In the genomic region with DNA sequence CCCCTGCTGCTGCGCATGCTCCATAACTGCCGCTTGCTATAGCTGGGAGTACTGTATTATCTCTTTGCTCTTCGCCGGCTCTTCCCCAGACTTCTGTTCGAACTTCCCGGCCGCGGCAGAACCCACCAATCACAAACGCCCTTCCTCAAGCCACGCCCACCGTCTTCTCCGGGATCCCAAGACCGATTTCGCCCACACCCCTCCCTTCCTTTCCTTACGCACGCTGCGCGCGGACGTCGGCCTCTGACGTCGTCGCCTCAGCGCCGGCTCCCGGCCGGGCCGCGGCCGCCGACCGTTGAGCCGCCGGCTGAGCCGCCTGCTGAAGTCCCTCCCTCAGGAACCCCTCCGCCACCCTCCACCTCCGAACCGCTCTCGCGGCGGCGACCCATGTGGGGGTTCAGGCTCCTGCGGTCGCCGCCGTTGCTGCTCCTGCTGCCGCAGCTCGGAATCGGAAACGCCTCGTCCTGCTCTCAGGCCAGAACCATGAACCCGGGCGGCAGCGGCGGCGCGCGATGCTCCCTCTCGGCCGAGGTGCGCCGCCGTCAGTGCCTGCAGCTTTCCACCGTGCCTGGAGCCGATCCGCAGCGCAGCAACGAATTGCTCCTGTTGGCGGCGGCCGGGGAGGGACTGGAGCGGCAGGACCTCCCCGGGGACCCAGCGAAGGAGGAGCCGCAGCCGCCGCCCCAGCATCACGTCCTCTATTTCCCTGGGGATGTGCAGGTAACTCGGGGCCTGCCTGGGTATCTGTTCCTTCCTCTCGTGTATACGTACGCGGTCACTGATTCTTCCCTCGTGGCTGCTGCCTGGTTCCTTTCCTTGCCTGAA, we compare ENCODE assay signal across 8 cellular contexts. TPM values are rescaled to one million over a fixed set of nuclear protein-coding genes. Genes with fewer than 3 reads are reported as not detected.
A peak's percentile ranks its signal among the peaks of the same experiment; 100 is the strongest.
DNase-seq lines count a peak whose midpoint lies in the region; ATAC-seq and TF ChIP-seq lines count a peak whose summit lies in the region.

A gene with protein sequence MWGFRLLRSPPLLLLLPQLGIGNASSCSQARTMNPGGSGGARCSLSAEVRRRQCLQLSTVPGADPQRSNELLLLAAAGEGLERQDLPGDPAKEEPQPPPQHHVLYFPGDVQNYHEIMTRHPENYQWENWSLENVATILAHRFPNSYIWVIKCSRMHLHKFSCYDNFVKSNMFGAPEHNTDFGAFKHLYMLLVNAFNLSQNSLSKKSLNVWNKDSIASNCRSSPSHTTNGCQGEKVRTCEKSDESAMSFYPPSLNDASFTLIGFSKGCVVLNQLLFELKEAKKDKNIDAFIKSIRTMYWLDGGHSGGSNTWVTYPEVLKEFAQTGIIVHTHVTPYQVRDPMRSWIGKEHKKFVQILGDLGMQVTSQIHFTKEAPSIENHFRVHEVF (plus strand): TSS at position 242 of the 825 bp plus-strand sequence. CDS start 146 bp downstream, at position 388.

- H4K20me1 ChIP-seq in hepatocyte (ENCODE audit: insufficient read depth, poor library complexity, severe bottlenecking), result peaks cover 5% of the 10 kb centered on the region

- ATAC-seq in GM18505 (IDR thresholded peaks at IDR 0.05; ENCODE audit: unreplicated experiment), result peak; percentile 87
- ATAC-seq in HG02973 (IDR thresholded peaks at IDR 0.05; ENCODE audit: unreplicated experiment), result peak; percentile 87

- no peaks in the 10 kb centered on the region for H3K27me3 ChIP-seq in hepatocyte

- H3K27ac ChIP-seq in hepatocyte, result peak within 1 kb of the TSS; percentile 93

- DNase-seq in NCI-H2029 (lab: John Stamatoyannopoulos, UW), result peak; percentile 94
- peak; percentile 87 for DNase-seq in T-helper 9 cell
- peak; percentile 95 for DNase-seq in astrocyte of the cerebellum (ENCODE audit: low read depth)
- DNase-seq in hepatocyte (ENCODE audit: low spot score), result peak; percentile 99
- DNase-seq in renal cortical epithelial cell (ENCODE audit: low read depth), result peak; percentile 93
- no peak for DNase-seq in cortex of kidney (lab: John Stamatoyannopoulos, UW)

- H3K4me3 ChIP-seq in astrocyte of the cerebellum (ENCODE audit: low read depth, low read length) (peak within 1 kb of the TSS; percentile 98), hepatocyte (peak within 1 kb of the TSS; percentile 64)

- no peaks in the 10 kb centered on the region for H3K9me3 ChIP-seq in hepatocyte (ENCODE audit: low read depth)

- H2AFZ ChIP-seq in hepatocyte, result peak within 1 kb of the TSS; percentile 75

- no peak for TF ChIP-seq CTCF in astrocyte of the cerebellum (IDR thresholded peaks at IDR 0.05; ENCODE audit: low read depth, low read length, missing control alignments)
- TF ChIP-seq CTCF in hepatocyte (IDR thresholded peaks at IDR 0.05; ENCODE audit: poor library complexity), result no peak

- H3K36me3 ChIP-seq in hepatocyte (replicated peaks; ENCODE audit: insufficient read depth, low read depth), result no peaks in the 10 kb centered on the region

- peak; percentile 91 for TF ChIP-seq POLR2A in GM18505 (IDR thresholded peaks at IDR 0.05; ENCODE audit: borderline replicate concordance, extremely low read depth, insufficient read depth, insufficient read length)

- H3K4me1 ChIP-seq in hepatocyte (ENCODE audit: insufficient read depth), result peaks cover 8% of the 10 kb centered on the region

- H3K4me2 ChIP-seq in hepatocyte, result peak within 1 kb of the TSS; percentile 81

- H3K79me2 ChIP-seq in hepatocyte, result peaks cover 41% of the 10 kb centered on the region

- in situ Hi-C loops in astrocyte of the cerebellum (cut with HindIII; ENCODE audit: low sequenced_read_pairs), result no loop called here

- under 1% methylated on average over 62 of the region's 85 CpGs for WGBS in hepatocyte (ENCODE audit: low lambda C conversion rate, missing lambda C conversion rate)

- no peaks in the 10 kb centered on the region for H3K9me2 ChIP-seq in hepatocyte (replicated peaks; ENCODE audit: insufficient read depth)

RNA-seq across cellular contexts. Expression of the gene that starts here (rescaled TPM):
- 10.5 and 12.1 TPM in 2 replicates for total RNA-seq in hepatocyte
- 6.2 and 6.8 TPM in 2 replicates for polyA plus RNA-seq in hepatocyte
- 12.2 and 12.9 TPM in 2 replicates for total RNA-seq in renal cortical epithelial cell
